ENCODE assay signal across 17 cellular contexts in genomic region chr17:52376137-52376536, GRCh38.
"Had no signal": no experiment of that assay in that cellular context is flagged by ENCODE, and none has a peak within 500 bp of the region (broad histone marks: within the 10 kb centered on the region; RNA-seq: fewer than 3 reads in every experiment).

No MANE protein-coding gene starts in this region.

- DNase-seq: cortex of kidney; dorsolateral prefrontal cortex; effector CD8-positive, alpha-beta T cell; glutamatergic neuron; kidney glomerular epithelial cell; mucosa of descending colon; naive thymus-derived CD8-positive, alpha-beta T cell; stimulated activated CD4-positive, alpha-beta T cell treated with anti-CD3 and anti-CD28 coated beads, Interleukin-2, amount 100 ng/mL, for 24 hours; stimulated activated naive CD4-positive, alpha-beta T cell; stomach; substantia nigra; transverse colon had no signal

- H3K4me1 Mint-ChIP-seq: naive thymus-derived CD8-positive, alpha-beta T cell had no signal

- H3K9me3 ChIP-seq: esophagus muscularis mucosa, gastroesophageal sphincter, mucosa of descending colon, stomach, thoracic aorta, transverse colon had no signal

- H3K4me3 ChIP-seq: dorsolateral prefrontal cortex, esophagus muscularis mucosa, gastroesophageal sphincter, mucosa of descending colon, stomach, thoracic aorta, transverse colon had no signal

- H3K36me3 ChIP-seq: esophagus muscularis mucosa, gastroesophageal sphincter, stomach, thoracic aorta, transverse colon had no signal

- H3K36me3 Mint-ChIP-seq: naive thymus-derived CD8-positive, alpha-beta T cell had no signal

- ATAC-seq: gastroesophageal sphincter; mucosa of descending colon; naive thymus-derived CD8-positive, alpha-beta T cell; sciatic nerve had no signal

- H3K27me3 ChIP-seq: esophagus muscularis mucosa, gastroesophageal sphincter, stomach, transverse colon had no signal

- H3K27ac Mint-ChIP-seq: naive thymus-derived CD8-positive, alpha-beta T cell had no signal

- H3K27ac ChIP-seq: dorsolateral prefrontal cortex, epithelial cell of prostate, esophagus muscularis mucosa, gastroesophageal sphincter, stomach, thoracic aorta, transverse colon had no signal

- H3K4me3 Mint-ChIP-seq: naive thymus-derived CD8-positive, alpha-beta T cell had no signal

- H3K4me1 ChIP-seq: esophagus muscularis mucosa, gastroesophageal sphincter had no signal
